In the genomic region with DNA sequence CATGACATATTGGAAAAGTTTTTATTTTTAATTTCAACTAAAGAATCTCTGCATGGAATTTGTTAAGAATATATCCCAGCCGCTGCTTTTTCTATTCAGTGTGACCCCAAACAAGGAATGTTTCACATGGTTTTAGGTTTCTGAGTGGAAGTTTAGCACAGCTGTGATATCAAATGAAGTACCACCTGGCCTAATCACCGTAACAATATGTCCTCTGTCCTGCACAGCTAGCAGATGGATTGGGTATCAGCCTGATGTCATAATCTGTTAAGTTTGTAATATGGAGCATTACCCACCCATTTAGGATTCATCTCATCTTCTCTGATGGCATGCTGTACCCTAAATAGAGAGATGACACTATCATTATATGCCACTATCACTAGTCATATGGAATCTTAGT, we compare ENCODE assay signal across 32 cellular contexts.
"Had no signal": no experiment of that assay in that cellular context is flagged by ENCODE, and none has a peak within 500 bp of the region (broad histone marks: within the 10 kb centered on the region; RNA-seq: fewer than 3 reads in every experiment).

No MANE protein-coding gene starts in this region.

- H3K4me3 ChIP-seq: adrenal gland, body of pancreas, breast epithelium had no signal

- H3K27ac Mint-ChIP-seq: activated B cell treated with CpG ODN at 0.5 μM for 24 hours; activated CD4-positive, alpha-beta memory T cell treated with anti-CD3 and anti-CD28 coated beads for 36 hours; activated CD4-positive, alpha-beta T cell treated with anti-CD3 and anti-CD28 coated beads, Interleukin-2, amount 10 ng/mL, durations not matched to agents 24 days and 14 days; activated CD8-positive, alpha-beta T cell treated with anti-CD3 and anti-CD28 coated beads for 36 hours; activated naive CD4-positive, alpha-beta T cell treated with anti-CD3 and anti-CD28 coated beads for 36 hours; activated naive CD4-positive, alpha-beta T cell treated with anti-CD3 and anti-CD28 coated beads, Interleukin-2, amount 50 U/mL, for 72 hours; activated naive CD8-positive, alpha-beta T cell treated with anti-CD3 and anti-CD28 coated beads for 36 hours; activated T-cell treated with anti-CD3 and anti-CD28 coated beads, Interleukin-2, amount 50 U/mL, for 72 hours; activated T-helper 1 cell treated with anti-CD3 and anti-CD28 coated beads, Interleukin-12 subunit alpha, Interleukin-12 subunit beta, Interleukin-2, Interleukin-4 antibody, amounts not matched to agents 30 ng/mL and 10 ng/mL and 1 ng/mL, durations not matched to agents 14 hours and 24 hours and 36 hours; activated T-helper 17 cell treated with anti-CD3 and anti-CD28 coated beads, Interleukin-2, amount 50 U/mL, for 72 hours; T-helper 2 cell treated with Interferon-gamma antibody and Interleukin-4, amounts not matched to agents 5 μg/mL and 100 μg/mL, for 36 hours had no signal

- H3K36me3 Mint-ChIP-seq: activated CD4-positive, alpha-beta memory T cell treated with anti-CD3 and anti-CD28 coated beads for 36 hours; activated naive CD4-positive, alpha-beta T cell treated with anti-CD3 and anti-CD28 coated beads, Interleukin-2, amount 50 U/mL, for 72 hours; activated naive CD8-positive, alpha-beta T cell treated with anti-CD3 and anti-CD28 coated beads for 36 hours had no signal

- H3K4me1 Mint-ChIP-seq: activated B cell treated with CpG ODN at 0.5 μM for 24 hours; activated CD4-positive, alpha-beta T cell treated with anti-CD3 and anti-CD28 coated beads, Interleukin-2, amount 10 ng/mL, durations not matched to agents 24 days and 14 days; activated naive CD8-positive, alpha-beta T cell treated with anti-CD3 and anti-CD28 coated beads for 36 hours; activated T-helper 17 cell treated with anti-CD3 and anti-CD28 coated beads, Interleukin-2, amount 50 U/mL, for 72 hours had no signal

- H3K36me3 ChIP-seq: adrenal gland, brain microvascular endothelial cell, breast epithelium had no signal

- H3K4me1 ChIP-seq: adrenal gland, body of pancreas, breast epithelium had no signal

- H3K4me3 Mint-ChIP-seq: activated B cell treated with CpG ODN at 0.5 μM for 24 hours; activated CD4-positive, alpha-beta memory T cell treated with anti-CD3 and anti-CD28 coated beads for 36 hours; activated CD4-positive, alpha-beta T cell treated with anti-CD3 and anti-CD28 coated beads, Interleukin-2, amount 10 ng/mL, durations not matched to agents 24 days and 14 days; activated CD8-positive, alpha-beta T cell treated with anti-CD3 and anti-CD28 coated beads for 36 hours; activated naive CD4-positive, alpha-beta T cell treated with anti-CD3 and anti-CD28 coated beads for 36 hours; activated naive CD8-positive, alpha-beta T cell treated with anti-CD3 and anti-CD28 coated beads for 36 hours; activated T-cell treated with anti-CD3 and anti-CD28 coated beads, Interleukin-2, amount 50 U/mL, for 4 hours; activated T-cell treated with anti-CD3 and anti-CD28 coated beads, Interleukin-2, amount 50 U/mL, for 72 hours; activated T-helper 1 cell treated with anti-CD3 and anti-CD28 coated beads, Interleukin-12 subunit alpha, Interleukin-12 subunit beta, Interleukin-2, Interleukin-4 antibody, amounts not matched to agents 30 ng/mL and 10 ng/mL and 1 ng/mL, durations not matched to agents 14 hours and 24 hours and 36 hours; activated T-helper 17 cell treated with anti-CD3 and anti-CD28 coated beads, Interleukin-2, amount 50 U/mL, for 72 hours; T-helper 2 cell treated with Interferon-gamma antibody and Interleukin-4, amounts not matched to agents 5 μg/mL and 100 μg/mL, for 36 hours had no signal

- H3K27me3 ChIP-seq: adrenal gland, body of pancreas, brain microvascular endothelial cell, breast epithelium had no signal

- DNase-seq: activated B cell treated with CpG ODN at 0.5 μM for 24 hours; activated CD4-positive, alpha-beta memory T cell treated with anti-CD3 and anti-CD28 coated beads for 36 hours; activated CD4-positive, alpha-beta T cell treated with anti-CD3 and anti-CD28 coated beads for 4 hours; activated CD4-positive, alpha-beta T cell treated with anti-CD3 and anti-CD28 coated beads, Interleukin-2, amount 10 ng/mL, durations not matched to agents 24 days and 14 days; activated CD4-positive, alpha-beta T cell treated with anti-CD3 and anti-CD28 coated beads, Interleukin-2, amount 50 U/mL, for 1 hour; activated CD4-positive, alpha-beta T cell treated with anti-CD3 and anti-CD28 coated beads, Interleukin-2, amount 50 U/mL, for 4 hours; activated CD4-positive, CD25-positive, alpha-beta regulatory T cell treated with anti-CD3 and anti-CD28 coated beads, Interleukin-2, amount 50 U/mL, for 72 hours; activated CD8-positive, alpha-beta memory T cell treated with anti-CD3 and anti-CD28 coated beads, Interleukin-2, amount 50 U/mL, for 4 hours; activated CD8-positive, alpha-beta T cell treated with anti-CD3 and anti-CD28 coated beads for 36 hours; activated effector memory CD4-positive, alpha-beta T cell treated with anti-CD3 and anti-CD28 coated beads, Interleukin-2, amount 50 U/mL, for 16 hours; activated gamma-delta T cell treated with Interleukin-2 at 50 U/mL for 16 hours; activated naive CD4-positive, alpha-beta T cell; activated naive CD4-positive, alpha-beta T cell treated with anti-CD3 and anti-CD28 coated beads for 36 hours; activated naive CD4-positive, alpha-beta T cell treated with anti-CD3 and anti-CD28 coated beads, Interleukin-2, amount 50 U/mL, for 16 hours; activated naive CD8-positive, alpha-beta T cell treated with anti-CD3 and anti-CD28 coated beads for 36 hours; activated T-cell treated with anti-CD3 and anti-CD28 coated beads for 4 hours; activated T-cell treated with anti-CD3 and anti-CD28 coated beads, Interleukin-2, amount 50 U/mL, for 1 hour; activated T-cell treated with anti-CD3 and anti-CD28 coated beads, Interleukin-2, amount 50 U/mL, for 4 hours; activated T-cell treated with anti-CD3 and anti-CD28 coated beads, Interleukin-2, amount 50 U/mL, for 72 hours; adrenal gland; amniotic stem cell; aorta; body of pancreas; brain microvascular endothelial cell; central memory CD4-positive, alpha-beta T cell; T-helper 9 cell had no signal

- H3K27ac ChIP-seq: adrenal gland, body of pancreas, brain microvascular endothelial cell, breast epithelium, VCaP had no signal

- H3K9me3 ChIP-seq: adrenal gland, body of pancreas had no signal

- H3K27me3 Mint-ChIP-seq: activated B cell treated with CpG ODN at 0.5 μM for 24 hours; activated CD4-positive, alpha-beta memory T cell treated with anti-CD3 and anti-CD28 coated beads for 36 hours; activated CD4-positive, alpha-beta T cell treated with anti-CD3 and anti-CD28 coated beads, Interleukin-2, amount 10 ng/mL, durations not matched to agents 24 days and 14 days; activated CD8-positive, alpha-beta T cell treated with anti-CD3 and anti-CD28 coated beads for 36 hours; activated naive CD8-positive, alpha-beta T cell treated with anti-CD3 and anti-CD28 coated beads for 36 hours; activated T-helper 17 cell treated with anti-CD3 and anti-CD28 coated beads, Interleukin-2, amount 50 U/mL, for 72 hours had no signal
